ENCODE assay signal across 12 cellular contexts in genomic region chr17:63571632-63572310, GRCh38. TPM values are rescaled to one million over a fixed set of nuclear protein-coding genes. Genes with fewer than 3 reads are reported as not detected.
DNase-seq lines count a peak whose midpoint lies in the region; ATAC-seq, FAIRE-seq and TF ChIP-seq lines count a peak whose summit lies in the region.
"Had no signal": no experiment of that assay in that cellular context is flagged by ENCODE, and none has a peak within 500 bp of the region (broad histone marks: within the 10 kb centered on the region; RNA-seq: fewer than 3 reads in every experiment).

No MANE protein-coding gene starts in this region.

- peaks cover 15% of the 10 kb centered on the region for H3K4me1 Mint-ChIP-seq in astrocyte (ENCODE audit: low read depth, unreplicated experiment)
- H3K4me1 Mint-ChIP-seq: nephron had no signal

- TF ChIP-seq CTCF in HL-60 (IDR thresholded peaks at IDR 0.05; ENCODE audit: insufficient read depth, low read length) (no peak), astrocyte (IDR thresholded peaks at IDR 0.05; ENCODE audit: insufficient read depth, low read depth, low read length) (no peak), left lung (IDR thresholded peaks at IDR 0.05) (no peak)

- H3K36me3 ChIP-seq in astrocyte (ENCODE audit: insufficient read depth, low read length) (no peaks in the 10 kb centered on the region), left lung (peaks cover 0 to 3% of the 10 kb centered on the region in 2 donors)

- intact Hi-C loops in left lung (cut with DNase I): no loop called here

- H3K4me3 Mint-ChIP-seq in astrocyte (ENCODE audit: unreplicated experiment): no peak overlapping the region
- H3K4me3 Mint-ChIP-seq: nephron had no signal

- no peak overlapping the region for H3K4me3 ChIP-seq in HL-60 (replicated peaks; ENCODE audit: insufficient read depth, low read length)
- H3K4me3 ChIP-seq in astrocyte (ENCODE audit: insufficient read depth, low read depth, low read length): no peak overlapping the region
- no peak overlapping the region for H3K4me3 ChIP-seq in left lung

- no peaks in the 10 kb centered on the region for H3K27me3 Mint-ChIP-seq in astrocyte (ENCODE audit: low read depth, unreplicated experiment)

- H3K9ac ChIP-seq in astrocyte (ENCODE audit: low read length): no peak overlapping the region

- H3K27me3 ChIP-seq in HL-60 (ENCODE audit: insufficient read depth, poor library complexity, severe bottlenecking) (no peaks in the 10 kb centered on the region), astrocyte (ENCODE audit: insufficient read depth, low read length) (no peaks in the 10 kb centered on the region), left lung (no peaks in the 10 kb centered on the region)

- no peaks in the 10 kb centered on the region for H3K4me1 ChIP-seq in astrocyte (ENCODE audit: insufficient read depth, low read length)
- peaks cover 0 to 16% of the 10 kb centered on the region in 2 donors for H3K4me1 ChIP-seq in left lung

- H3K79me2 ChIP-seq in astrocyte (ENCODE audit: insufficient read depth, low read length): peaks cover 77% of the 10 kb centered on the region

- peak; percentile 29 for ATAC-seq in left lung
- no peak for ATAC-seq in GM18870 (IDR thresholded peaks at IDR 0.05; ENCODE audit: unreplicated experiment)
- no peak for ATAC-seq in GM18907 (IDR thresholded peaks at IDR 0.05; ENCODE audit: unreplicated experiment)

- no peak overlapping the region for H3K27ac ChIP-seq in HL-60 (replicated peaks)
- no peak overlapping the region for H3K27ac ChIP-seq in astrocyte (ENCODE audit: low read depth, low read length)
- no peak overlapping the region for H3K27ac ChIP-seq in left lung

- H3K9me3 Mint-ChIP-seq in astrocyte (ENCODE audit: unreplicated experiment): no peaks in the 10 kb centered on the region
- H3K9me3 Mint-ChIP-seq: nephron had no signal

- peak; percentile 58 to 73 for DNase-seq in AML-193 (lab: John Stamatoyannopoulos, UW)
- peak; percentile 50 to 74 for DNase-seq in HL-60 (ENCODE audit: low read depth in 1 of 2, low spot score in 1 of 2)
- DNase-seq in astrocyte (ENCODE audit: low read depth): peak; percentile 67
- no peak for DNase-seq in left lung
- DNase-seq in NOMO-1 treated with DMSO at 0.1 percent for 48 hours (lab: John Stamatoyannopoulos, UW; ENCODE audit: unreplicated experiment): no peak
- no peak for DNase-seq in NCI-H2107 treated with DMSO at 0.1 percent for 48 hours (lab: John Stamatoyannopoulos, UW; ENCODE audit: unreplicated experiment)
- DNase-seq: activated naive CD4-positive, alpha-beta T cell treated with Interleukin-2 at 50 U/mL for 16 hours; NCI-H146 had no signal

- H4K20me1 ChIP-seq in astrocyte (ENCODE audit: insufficient read depth, low read length): peaks cover 98% of the 10 kb centered on the region

- H2AFZ ChIP-seq in astrocyte (ENCODE audit: low read depth, low read length): no peak overlapping the region

- no peak overlapping the region for H3K4me2 ChIP-seq in astrocyte (ENCODE audit: low read length)

- no peaks in the 10 kb centered on the region for H3K36me3 Mint-ChIP-seq in astrocyte (ENCODE audit: low read depth, unreplicated experiment)

- H3K27ac Mint-ChIP-seq in astrocyte (ENCODE audit: unreplicated experiment): no peak overlapping the region
- H3K27ac Mint-ChIP-seq: nephron had no signal

- FAIRE-seq in astrocyte (lab: Jason Lieb, UNC): no peak

- H3K9me3 ChIP-seq in astrocyte (ENCODE audit: insufficient read depth, low read depth, low read length) (no peaks in the 10 kb centered on the region), left lung (no peaks in the 10 kb centered on the region)

RNA-seq across cellular contexts. Expression of gene DCAF7, which starts 21.5 kb away (rescaled TPM):
- 83.9 and 84.2 TPM in 2 replicates for total RNA-seq in astrocyte
- total RNA-seq in left lung: 10 to 100 TPM; 83.7 to 86.0 TPM

RNA-seq across cellular contexts. Expression of gene TACO1, which starts 28.9 kb away (rescaled TPM):
- total RNA-seq in astrocyte (18.9 and 19.5 TPM in 2 replicates), left lung (10 to 100 TPM; 18.2 to 18.5 TPM)

RNA-seq across cellular contexts. Expression of gene KCNH6, which starts 48.6 kb away (rescaled TPM):
- total RNA-seq in astrocyte (not detected in 2 replicates), left lung (under 1 TPM; 0.41 to 0.71 TPM)
- total RNA-seq: glomerular endothelial cell had no signal

RNA-seq across cellular contexts. Expression of gene MAP3K3, which starts 50.4 kb away (rescaled TPM):
- total RNA-seq in astrocyte (28.3 and 30.5 TPM in 2 replicates), left lung (10 to 100 TPM; 44.2 to 58.3 TPM)

Comparison
In these comparisons a context has a peak if more than half of its experiments do, and no peak if none do; other contexts are left out.
1. DNase-seq: peak in AML-193 (2 of 2), HL-60 (2 of 2) and astrocyte (single experiment); none in left lung (0 of 2), NOMO-1 treated with DMSO at 0.1 percent for 48 hours (single experiment) and NCI-H2107 treated with DMSO at 0.1 percent for 48 hours (single experiment).